ENCODE assay signal across 7 cellular contexts in genomic region chrX:40099046-40099968, GRCh38. TPM values are rescaled to one million over a fixed set of nuclear protein-coding genes. Genes with fewer than 3 reads are reported as not detected.
A peak's percentile ranks its signal among the peaks of the same experiment; 100 is the strongest.
DNase-seq lines count a peak whose midpoint lies in the region; ATAC-seq, FAIRE-seq and TF ChIP-seq lines count a peak whose summit lies in the region.

No MANE protein-coding gene starts in this region.

- no peak overlapping the region for H3K9ac ChIP-seq in trophoblast cell (ENCODE audit: low read length)

- H3K18ac ChIP-seq in trophoblast cell (ENCODE audit: low read length) = no peak overlapping the region

- peaks cover 17% of the 10 kb centered on the region for H3K27me3 ChIP-seq in trophoblast cell (ENCODE audit: insufficient read depth, low read length)

- H3K36me3 ChIP-seq in trophoblast cell (ENCODE audit: control insufficient read depth in 1 of 2, insufficient read depth in 2 of 2, low read length in 2 of 2) = no peaks in the 10 kb centered on the region

- no peaks in the 10 kb centered on the region for H3K9me3 ChIP-seq in trophoblast cell (ENCODE audit: insufficient read depth, low read depth, low read length)

- peak; percentile 74 for DNase-seq in GM13977 (ENCODE audit: low spot score)
- DNase-seq in NCI-H2196 treated with DMSO at 0.1 percent for 48 hours (lab: John Stamatoyannopoulos, UW; ENCODE audit: unreplicated experiment) = peak; percentile 15
- peak; percentile 47 to 55 for DNase-seq in activated CD4-positive, alpha-beta T cell treated with anti-CD3 and anti-CD28 coated beads, Interleukin-2, amount 50 U/mL, for 48 hours
- no peak for DNase-seq in fibroblast of villous mesenchyme (ENCODE audit: low read depth)
- DNase-seq in trophoblast cell = peak in 1 of 2 donors; percentile 38
- no peak for DNase-seq in urothelium cell line (ENCODE audit: low spot score)

- in situ Hi-C loops in GM13977 (cut with MboI; ENCODE audit: low pct_unique_long_range_greater_than_20kb, low sequenced_read_pairs, unreplicated experiment) = no loop called here

- H3K4me2 ChIP-seq in trophoblast cell (ENCODE audit: low read length) = peak overlapping the region; percentile 89

- H3K4ac ChIP-seq in trophoblast cell (ENCODE audit: low read depth, low read length) = no peak overlapping the region

- no peak overlapping the region for H4K12ac ChIP-seq in trophoblast cell (ENCODE audit: low read depth, low read length)

- no peak overlapping the region for H2AK5ac ChIP-seq in trophoblast cell (ENCODE audit: low read length)

- H3K79me1 ChIP-seq in trophoblast cell (ENCODE audit: low read length) = peaks cover 15% of the 10 kb centered on the region

- ATAC-seq in HG02678 (IDR thresholded peaks at IDR 0.05; ENCODE audit: unreplicated experiment) = peak; percentile 30

- no peak overlapping the region for H3K27ac ChIP-seq in trophoblast cell (ENCODE audit: low read depth, low read length)

- no peak overlapping the region for H4K8ac ChIP-seq in trophoblast cell (ENCODE audit: low read depth, low read length)

- FAIRE-seq in urothelium cell line (lab: Jason Lieb, UNC) = no peak

- H3K4me3 ChIP-seq in fibroblast of villous mesenchyme (ENCODE audit: low read depth, low read length) = peak overlapping the region; percentile 67
- no peak overlapping the region for H3K4me3 ChIP-seq in trophoblast cell (ENCODE audit: low read depth, low read length)

- no peak overlapping the region for H3K23ac ChIP-seq in trophoblast cell (ENCODE audit: low read length)

- no peaks in the 10 kb centered on the region for H3K79me2 ChIP-seq in trophoblast cell (ENCODE audit: control insufficient read depth, insufficient read depth, low read length, poor library complexity)

- no peak for TF ChIP-seq CTCF in GM13977 (IDR thresholded peaks at IDR 0.05; ENCODE audit: extremely low read depth, insufficient read depth, missing control alignments)
- TF ChIP-seq CTCF in fibroblast of villous mesenchyme (IDR thresholded peaks at IDR 0.05; ENCODE audit: insufficient read depth, low read depth, low read length) = no peak

- WGBS in trophoblast cell (ENCODE audit: extremely low coverage, insufficient coverage, insufficient read length) = no CpG with 5 or more reads among the region's 49 CpGs

- H3K14ac ChIP-seq in trophoblast cell (ENCODE audit: low read length) = no peak overlapping the region

- H2BK120ac ChIP-seq in trophoblast cell (ENCODE audit: insufficient read depth, low read length, poor library complexity) = no peak overlapping the region

- peak overlapping the region; percentile 28 for H4K91ac ChIP-seq in trophoblast cell (ENCODE audit: low read depth, low read length)

- H2BK5ac ChIP-seq in trophoblast cell (ENCODE audit: low read depth, low read length, poor library complexity) = no peak overlapping the region

- no peak overlapping the region for H2AFZ ChIP-seq in trophoblast cell (ENCODE audit: insufficient read depth, low read length, poor library complexity)

- H3K4me1 ChIP-seq in trophoblast cell (ENCODE audit: control insufficient read depth in 1 of 2, insufficient read depth in 2 of 2, low read length in 2 of 2) = peaks cover 12 to 31% of the 10 kb centered on the region in 2 experiments

- no peak overlapping the region for H2BK12ac ChIP-seq in trophoblast cell (ENCODE audit: low read length)

RNA-seq across cellular contexts. Expression of gene BCOR, which starts 1.5 kb away (rescaled TPM):
- 23.8 and 24.2 TPM in 2 replicates for total RNA-seq in fibroblast of villous mesenchyme
- polyA plus RNA-seq in trophoblast cell (2013) = 5.9 and 6.1 TPM in 2 replicates

Comparison
In these comparisons a context has a peak if more than half of its experiments do, and no peak if none do; other contexts are left out.
1. DNase-seq: peak in GM13977 (single experiment), NCI-H2196 treated with DMSO at 0.1 percent for 48 hours (single experiment) and activated CD4-positive, alpha-beta T cell treated with anti-CD3 and anti-CD28 coated beads, Interleukin-2, amount 50 U/mL, for 48 hours (2 of 2); none in fibroblast of villous mesenchyme (single experiment) and urothelium cell line (single experiment).